16 cellular contexts compared by ENCODE assay signal in genomic region chr2:202311823-202312388, GRCh38. TPM values are rescaled to one million over a fixed set of nuclear protein-coding genes. Genes with fewer than 3 reads are reported as not detected.
DNase-seq lines count a peak whose midpoint lies in the region; ATAC-seq lines count a peak whose summit lies in the region.
"Had no signal": no experiment of that assay in that cellular context is flagged by ENCODE, and none has a peak within 500 bp of the region (broad histone marks: within the 10 kb centered on the region; RNA-seq: fewer than 3 reads in every experiment).

No MANE protein-coding gene starts in this region.

- peak; percentile 20 for ATAC-seq in left lobe of liver
- no peak for ATAC-seq in HG02885 (IDR thresholded peaks at IDR 0.05; ENCODE audit: poor library complexity, unreplicated experiment)
- ATAC-seq: gastroesophageal sphincter, Right ventricle myocardium inferior had no signal

- DNase-seq in NCI-H1436 (lab: John Stamatoyannopoulos, UW) (peak; percentile 17), NCI-H1436 treated with DMSO at 0.1 percent for 48 hours (lab: John Stamatoyannopoulos, UW) (no peak), DMS79 (lab: John Stamatoyannopoulos, UW) (peak; percentile 94), RPMI8226 (peak; percentile 96), left lobe of liver (ENCODE audit: low spot score) (no peak), KG1 (lab: John Stamatoyannopoulos, UW) (no peak), NCI-H2171 treated with DMSO at 0.1 percent for 48 hours (lab: John Stamatoyannopoulos, UW) (no peak)
- DNase-seq: BE2C; COR-L47; effector memory CD4-positive, alpha-beta T cell; esophagus squamous epithelium; NCI-H1694 treated with DMSO at 0.1 percent for 48 hours; occipital lobe had no signal

RNA-seq across cellular contexts. Expression of gene NOP58, which starts 46.3 kb away (rescaled TPM):
- total RNA-seq in left lobe of liver, result 18.8 TPM

Comparison
In these comparisons a context has a peak if more than half of its experiments do, and no peak if none do; other contexts are left out.
1. DNase-seq: peak in NCI-H1436 (single experiment), DMS79 (single experiment) and RPMI8226 (single experiment); none in NCI-H1436 treated with DMSO at 0.1 percent for 48 hours (single experiment), left lobe of liver (single experiment), KG1 (single experiment) and NCI-H2171 treated with DMSO at 0.1 percent for 48 hours (single experiment).